ENCODE assay signal across 11 cellular contexts in genomic region chr12:123056053-123056452, GRCh38.
A peak's percentile ranks its signal among the peaks of the same experiment; 100 is the strongest.
DNase-seq lines count a peak whose midpoint lies in the region; ATAC-seq lines count a peak whose summit lies in the region.
"Had no signal": no experiment of that assay in that cellular context is flagged by ENCODE, and none has a peak within 500 bp of the region (broad histone marks: within the 10 kb centered on the region; RNA-seq: fewer than 3 reads in every experiment).

No MANE protein-coding gene starts in this region.

- DNase-seq in Caki2 (ENCODE audit: low read depth) (peak; percentile 64), LHCN-M2 (ENCODE audit: low read depth) (peak; percentile 51), myocyte (ENCODE audit: low read depth) (peak; percentile 57), NCI-H748 (lab: John Stamatoyannopoulos, UW; ENCODE audit: unreplicated experiment) (no peak), SW 1271 (lab: John Stamatoyannopoulos, UW) (no peak)
- DNase-seq in activated CD4-positive, CD25-positive, alpha-beta regulatory T cell treated with anti-CD3 and anti-CD28 coated beads, Interleukin-2, amount 50 U/mL, for 72 hours, result no peak
- DNase-seq: activated T-cell treated with anti-CD3 and anti-CD28 coated beads for 4 hours, cortex of kidney, H9 had no signal

- ATAC-seq in HG03571 (IDR thresholded peaks at IDR 0.05; ENCODE audit: unreplicated experiment), result no peak

- in situ Hi-C loops in Caki2 (cut with HindIII; ENCODE audit: low pct_unique_long_range_greater_than_20kb, low sequenced_read_pairs), result loop anchor here (5.0 kb wide), 1 partner anchor 76 kb away; no protein-coding TSS in a partner anchor

- H3K27ac ChIP-seq in cingulate gyrus (ENCODE audit: low read depth, low read length), result peak overlapping the region; percentile 24

Comparison
In these comparisons a context has a peak if more than half of its experiments do, and no peak if none do; other contexts are left out.
1. DNase-seq: peak in Caki2 (single experiment), LHCN-M2 (single experiment) and myocyte (single experiment); none in NCI-H748 (single experiment), SW 1271 (0 of 2) and activated CD4-positive, CD25-positive, alpha-beta regulatory T cell treated with anti-CD3 and anti-CD28 coated beads, Interleukin-2, amount 50 U/mL, for 72 hours (single experiment).